2 cellular contexts compared by ENCODE assay signal in the genomic region with DNA sequence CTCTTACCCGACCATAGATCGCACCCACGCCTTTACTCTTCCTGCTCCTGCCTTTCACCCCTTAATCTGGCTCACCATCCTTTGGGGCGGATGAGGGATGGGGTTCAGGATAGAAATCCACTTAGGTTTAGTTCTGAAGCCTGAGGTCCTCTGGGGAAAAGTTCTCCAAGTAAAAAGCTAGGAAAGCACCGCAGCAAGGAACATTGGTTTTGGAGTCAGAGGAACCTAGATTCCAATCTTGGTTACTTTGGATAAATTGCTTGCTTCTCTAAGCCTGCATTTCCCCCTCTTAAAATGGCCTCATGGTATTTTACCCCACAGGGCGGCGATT.
TF ChIP-seq lines count a peak whose summit lies in the region.

No MANE protein-coding gene starts in this region.

TF ChIP-seq in SK-N-SH, 30 proteins besides CTCF, POLR2A, EP300 and RAD21 (continued from another document):
- no peak for TF ChIP-seq TCF12 (IDR thresholded peaks at IDR 0.05)

TF ChIP-seq in SK-N-SH treated with all-trans-retinoic acid at 6 μM for 48 hours, 23 proteins besides CTCF, POLR2A, EP300 and RAD21 (continued from another document):
- TF ChIP-seq ZNF70 (CRISPR knock-in tag; IDR thresholded peaks at IDR 0.05) (no peak), ZNF8 (CRISPR knock-in tag; IDR thresholded peaks at IDR 0.05) (no peak), OSR1 (CRISPR knock-in tag; IDR thresholded peaks at IDR 0.05) (no peak), TCF4 (CRISPR knock-in tag; IDR thresholded peaks at IDR 0.05; ENCODE audit: borderline replicate concordance) (no peak), BACH2 (CRISPR knock-in tag; IDR thresholded peaks at IDR 0.05; ENCODE audit: borderline replicate concordance) (no peak), GLIS3 (CRISPR knock-in tag; IDR thresholded peaks at IDR 0.05) (no peak), ESRRG (CRISPR knock-in tag; IDR thresholded peaks at IDR 0.05) (no peak), RARB (CRISPR knock-in tag; IDR thresholded peaks at IDR 0.05) (no peak), ZFP3 (CRISPR knock-in tag; IDR thresholded peaks at IDR 0.05) (no peak), CSDC2 (CRISPR knock-in tag; IDR thresholded peaks at IDR 0.05) (no peak)
- TF ChIP-seq, protein P1, sequence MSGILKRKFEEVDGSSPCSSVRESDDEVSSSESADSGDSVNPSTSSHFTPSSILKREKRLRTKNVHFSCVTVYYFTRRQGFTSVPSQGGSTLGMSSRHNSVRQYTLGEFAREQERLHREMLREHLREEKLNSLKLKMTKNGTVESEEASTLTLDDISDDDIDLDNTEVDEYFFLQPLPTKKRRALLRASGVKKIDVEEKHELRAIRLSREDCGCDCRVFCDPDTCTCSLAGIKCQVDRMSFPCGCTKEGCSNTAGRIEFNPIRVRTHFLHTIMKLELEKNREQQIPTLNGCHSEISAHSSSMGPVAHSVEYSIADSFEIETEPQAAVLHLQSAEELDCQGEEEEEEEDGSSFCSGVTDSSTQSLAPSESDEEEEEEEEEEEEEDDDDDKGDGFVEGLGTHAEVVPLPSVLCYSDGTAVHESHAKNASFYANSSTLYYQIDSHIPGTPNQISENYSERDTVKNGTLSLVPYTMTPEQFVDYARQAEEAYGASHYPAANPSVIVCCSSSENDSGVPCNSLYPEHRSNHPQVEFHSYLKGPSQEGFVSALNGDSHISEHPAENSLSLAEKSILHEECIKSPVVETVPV (CRISPR knock-in tag; IDR thresholded peaks at IDR 0.05), result no peak
- TF ChIP-seq, protein P2, sequence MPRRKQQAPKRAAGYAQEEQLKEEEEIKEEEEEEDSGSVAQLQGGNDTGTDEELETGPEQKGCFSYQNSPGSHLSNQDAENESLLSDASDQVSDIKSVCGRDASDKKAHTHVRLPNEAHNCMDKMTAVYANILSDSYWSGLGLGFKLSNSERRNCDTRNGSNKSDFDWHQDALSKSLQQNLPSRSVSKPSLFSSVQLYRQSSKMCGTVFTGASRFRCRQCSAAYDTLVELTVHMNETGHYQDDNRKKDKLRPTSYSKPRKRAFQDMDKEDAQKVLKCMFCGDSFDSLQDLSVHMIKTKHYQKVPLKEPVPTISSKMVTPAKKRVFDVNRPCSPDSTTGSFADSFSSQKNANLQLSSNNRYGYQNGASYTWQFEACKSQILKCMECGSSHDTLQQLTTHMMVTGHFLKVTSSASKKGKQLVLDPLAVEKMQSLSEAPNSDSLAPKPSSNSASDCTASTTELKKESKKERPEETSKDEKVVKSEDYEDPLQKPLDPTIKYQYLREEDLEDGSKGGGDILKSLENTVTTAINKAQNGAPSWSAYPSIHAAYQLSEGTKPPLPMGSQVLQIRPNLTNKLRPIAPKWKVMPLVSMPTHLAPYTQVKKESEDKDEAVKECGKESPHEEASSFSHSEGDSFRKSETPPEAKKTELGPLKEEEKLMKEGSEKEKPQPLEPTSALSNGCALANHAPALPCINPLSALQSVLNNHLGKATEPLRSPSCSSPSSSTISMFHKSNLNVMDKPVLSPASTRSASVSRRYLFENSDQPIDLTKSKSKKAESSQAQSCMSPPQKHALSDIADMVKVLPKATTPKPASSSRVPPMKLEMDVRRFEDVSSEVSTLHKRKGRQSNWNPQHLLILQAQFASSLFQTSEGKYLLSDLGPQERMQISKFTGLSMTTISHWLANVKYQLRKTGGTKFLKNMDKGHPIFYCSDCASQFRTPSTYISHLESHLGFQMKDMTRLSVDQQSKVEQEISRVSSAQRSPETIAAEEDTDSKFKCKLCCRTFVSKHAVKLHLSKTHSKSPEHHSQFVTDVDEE (CRISPR knock-in tag; IDR thresholded peaks at IDR 0.05), result no peak
